In genomic region chr15:85550283-85550682, GRCh38 we compare ENCODE assay signal across 14 cellular contexts.
"Had no signal": no experiment of that assay in that cellular context is flagged by ENCODE, and none has a peak within 500 bp of the region (broad histone marks: within the 10 kb centered on the region; RNA-seq: fewer than 3 reads in every experiment).

No MANE protein-coding gene starts in this region.

- DNase-seq: activated CD4-positive, CD25-positive, alpha-beta regulatory T cell treated with anti-CD3 and anti-CD28 coated beads, Interleukin-2, amount 50 U/mL, for 72 hours; activated naive CD4-positive, alpha-beta T cell treated with anti-CD3 and anti-CD28 coated beads for 36 hours; activated naive CD8-positive, alpha-beta T cell treated with anti-CD3 and anti-CD28 coated beads, Interleukin-2, amount 50 U/mL, for 24 hours; effector memory CD8-positive, alpha-beta T cell; gastrocnemius medialis; heart right ventricle; naive B cell; stimulated activated CD4-positive, alpha-beta T cell treated with anti-CD3 and anti-CD28 coated beads, Interleukin-2, amount 100 ng/mL, for 48 hours; stimulated activated naive B cell treated with anti-CD40 and anti-IgM and Interleukin-4, amounts not matched to agents 10 μg/mL and 1 μg/mL and 100 μg/mL, for 72 hours; thyroid gland had no signal

- ATAC-seq: activated naive CD8-positive, alpha-beta T cell treated with anti-CD3 and anti-CD28 coated beads, Interleukin-2, amount 50 U/mL, for 24 hours; activated T-helper 17 cell treated with anti-CD3 and anti-CD28 coated beads, Interleukin-2, amount 50 U/mL, for 72 hours; effector memory CD8-positive, alpha-beta T cell; gastrocnemius medialis; heart right ventricle; stimulated activated naive B cell treated with anti-CD40 and anti-IgM and Interleukin-4, amounts not matched to agents 10 μg/mL and 1 μg/mL and 100 μg/mL, for 72 hours had no signal

- FAIRE-seq: astrocyte, bronchial epithelial cell had no signal

- H3K27ac ChIP-seq: epithelial cell of prostate, gastrocnemius medialis had no signal

- H3K9me3 ChIP-seq: gastrocnemius medialis, heart right ventricle, thyroid gland had no signal

- H3K27me3 ChIP-seq: gastrocnemius medialis, heart right ventricle, thyroid gland had no signal

- H3K36me3 ChIP-seq: gastrocnemius medialis, thyroid gland had no signal

- H3K4me3 ChIP-seq: gastrocnemius medialis, heart right ventricle, thyroid gland had no signal
